ENCODE assay signal across 18 cellular contexts in genomic region chr1:61379693-61380092, GRCh38.
DNase-seq lines count a peak whose midpoint lies in the region; ATAC-seq and TF ChIP-seq lines count a peak whose summit lies in the region.
"Had no signal": no experiment of that assay in that cellular context is flagged by ENCODE, and none has a peak within 500 bp of the region (broad histone marks: within the 10 kb centered on the region; RNA-seq: fewer than 3 reads in every experiment).

No MANE protein-coding gene starts in this region.

- H3K36me3 ChIP-seq in psoas muscle (ENCODE audit: insufficient read depth in 1 of 2, low read depth in 1 of 2) (peaks cover 6 to 20% of the 10 kb centered on the region in 2 donors), skeletal muscle tissue (ENCODE audit: control insufficient read depth in 3 of 3, insufficient read depth in 3 of 3, low read length in 3 of 3) (peaks cover 3 to 7% (median 4%) of the 10 kb centered on the region in 3 donors)
- H3K36me3 ChIP-seq: BLaER1 treated with 17β-estradiol and CSF1 and Interleukin-3, amounts not matched to agents 10 nM and 100 nM had no signal

- TF ChIP-seq CTCF in mesothelial cell of epicardium (IDR thresholded peaks at IDR 0.05; ENCODE audit: unreplicated experiment), result no peak
- no peak for TF ChIP-seq CTCF in psoas muscle (IDR thresholded peaks at IDR 0.05)

- H3K4me3 Mint-ChIP-seq in mesothelial cell of epicardium, result no peak overlapping the region
- H3K4me3 Mint-ChIP-seq: B cell; CD4-positive, alpha-beta T cell; CD8-positive, alpha-beta T cell had no signal

- no peak overlapping the region for H3K9ac ChIP-seq in skeletal muscle tissue (ENCODE audit: low read depth in 1 of 3, low read length in 3 of 3)
- H3K9ac ChIP-seq: BLaER1 treated with 17β-estradiol and CSF1 and Interleukin-3, amounts not matched to agents 10 nM and 100 nM had no signal

- ATAC-seq in right cardiac atrium, result no peak
- peak in 1 of 4 donors; percentile 53 for ATAC-seq in psoas muscle
- no peak for ATAC-seq in GM18511 (IDR thresholded peaks at IDR 0.05; ENCODE audit: unreplicated experiment)
- ATAC-seq: CD8-positive, alpha-beta T cell had no signal

- no peaks in the 10 kb centered on the region for H3K27me3 Mint-ChIP-seq in mesothelial cell of epicardium (ENCODE audit: low read depth)
- H3K27me3 Mint-ChIP-seq: CD4-positive, alpha-beta T cell had no signal

- no peaks in the 10 kb centered on the region for H3K27me3 ChIP-seq in right cardiac atrium (ENCODE audit: control insufficient read depth, insufficient read depth)
- H3K27me3 ChIP-seq in psoas muscle (ENCODE audit: insufficient read depth in 3 of 3, low read length in 2 of 3), result no peaks in the 10 kb centered on the region
- H3K27me3 ChIP-seq in skeletal muscle tissue (ENCODE audit: control insufficient read depth in 3 of 3, insufficient read depth in 3 of 3, low read length in 3 of 3), result no peaks in the 10 kb centered on the region
- H3K27me3 ChIP-seq: BLaER1 treated with 17β-estradiol and CSF1 and Interleukin-3, amounts not matched to agents 10 nM and 100 nM had no signal

- H3K4me1 Mint-ChIP-seq in mesothelial cell of epicardium, result peaks cover 69% of the 10 kb centered on the region
- H3K4me1 Mint-ChIP-seq: B cell had no signal

- H3K4me3 ChIP-seq in right cardiac atrium (ENCODE audit: low read length) (no peak overlapping the region), psoas muscle (no peak overlapping the region), skeletal muscle tissue (ENCODE audit: low read length in 3 of 3) (no peak overlapping the region)
- H3K4me3 ChIP-seq: BLaER1 treated with 17β-estradiol and CSF1 and Interleukin-3, amounts not matched to agents 10 nM and 100 nM had no signal

- WGBS in right cardiac atrium, result 90% methylated on average over 2 of the region's 2 CpGs
- WGBS in psoas muscle, 3 donors, result 91 to 100% (median 94%) methylated on average over 2 of the region's 2 CpGs

- DNase-seq in right cardiac atrium, result no peak
- DNase-seq in cardiac septum (ENCODE audit: low spot score), result no peak
- no peak for DNase-seq in mesothelial cell of epicardium (ENCODE audit: low spot score in 2 of 2, unreplicated experiment in 2 of 2)
- no peak for DNase-seq in psoas muscle
- DNase-seq in stimulated activated CD4-positive, alpha-beta T cell treated with anti-CD3 and anti-CD28 coated beads, Interleukin-2, amount 100 ng/mL, for 24 hours, result no peak
- DNase-seq: 8988T; AML-193; Caco-2; Calu3; CD4-positive, alpha-beta T cell; CD8-positive, alpha-beta T cell; DMS79 treated with DMSO at 0.1 percent for 48 hours; GF-D8 had no signal

- no peaks in the 10 kb centered on the region for H3K9me3 ChIP-seq in right cardiac atrium (ENCODE audit: control insufficient read depth, low read length)
- no peaks in the 10 kb centered on the region for H3K9me3 ChIP-seq in psoas muscle
- H3K9me3 ChIP-seq in skeletal muscle tissue (ENCODE audit: control insufficient read depth in 3 of 3, low read length in 3 of 3), result no peaks in the 10 kb centered on the region
- H3K9me3 ChIP-seq: BLaER1 treated with 17β-estradiol and CSF1 and Interleukin-3, amounts not matched to agents 10 nM and 100 nM; Caco-2 had no signal

- H3K27ac ChIP-seq in right cardiac atrium (ENCODE audit: low read length) (peak overlapping the region; percentile 51), psoas muscle (peak overlapping the region; percentile 82), skeletal muscle tissue (ENCODE audit: low read depth, low read length) (peak overlapping the region; percentile 73)
- H3K27ac ChIP-seq: BLaER1 treated with 17β-estradiol and CSF1 and Interleukin-3, amounts not matched to agents 10 nM and 100 nM; C4-2B had no signal

- intact Hi-C loops in right cardiac atrium (cut with DNase I) (no loop called here), cardiac septum (cut with DNase I) (loop anchor here (5.0 kb wide), 1 partner anchor 302 kb away; no protein-coding TSS in a partner anchor), psoas muscle (cut with DNase I) (no loop called here)

- H3K4me1 ChIP-seq in right cardiac atrium (ENCODE audit: control insufficient read depth, insufficient read depth, low read length) (peaks cover 3% of the 10 kb centered on the region), psoas muscle (peaks cover 43% of the 10 kb centered on the region), skeletal muscle tissue (ENCODE audit: control insufficient read depth in 3 of 3, insufficient read depth in 3 of 3, low read length in 3 of 3) (peaks cover 2 to 7% (median 5%) of the 10 kb centered on the region in 3 donors)
- H3K4me1 ChIP-seq: BLaER1 treated with 17β-estradiol and CSF1 and Interleukin-3, amounts not matched to agents 10 nM and 100 nM; Caco-2 had no signal

- H3K27ac Mint-ChIP-seq in mesothelial cell of epicardium, result peak overlapping the region; percentile 10
- H3K27ac Mint-ChIP-seq: B cell; CD4-positive, alpha-beta T cell; CD8-positive, alpha-beta T cell had no signal

- no peaks in the 10 kb centered on the region for H3K9me3 Mint-ChIP-seq in mesothelial cell of epicardium
- H3K9me3 Mint-ChIP-seq: CD4-positive, alpha-beta T cell; CD8-positive, alpha-beta T cell had no signal

- peaks cover 13% of the 10 kb centered on the region for H3K36me3 Mint-ChIP-seq in mesothelial cell of epicardium
